Comparison of ENCODE assay signal across 11 cellular contexts in the genomic region with DNA sequence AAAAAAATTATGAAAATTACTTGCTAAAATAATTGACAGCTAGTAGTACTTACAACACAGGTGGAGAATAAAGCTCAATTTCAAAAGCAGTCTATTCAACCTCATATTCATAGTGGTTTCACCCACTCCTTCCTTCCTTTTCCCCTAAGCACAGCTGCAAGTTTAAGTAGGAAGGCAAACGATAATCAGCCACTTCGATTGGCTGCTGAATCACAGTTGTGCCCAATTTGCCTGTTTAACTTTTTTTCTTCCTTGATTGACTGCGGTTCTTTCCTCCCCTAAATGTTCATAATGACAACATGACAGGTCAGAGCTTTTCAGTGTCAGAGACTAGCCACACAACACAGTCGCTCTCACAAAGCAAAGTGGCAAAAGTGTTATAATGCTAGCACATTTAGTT.
DNase-seq lines count a peak whose midpoint lies in the region; ATAC-seq lines count a peak whose summit lies in the region.
"Had no signal": no experiment of that assay in that cellular context is flagged by ENCODE, and none has a peak within 500 bp of the region (broad histone marks: within the 10 kb centered on the region; RNA-seq: fewer than 3 reads in every experiment).

No MANE protein-coding gene starts in this region.

- no peak overlapping the region for H3K23ac ChIP-seq in trophoblast cell (ENCODE audit: low read length)

- no peaks in the 10 kb centered on the region for H3K79me2 ChIP-seq in trophoblast cell (ENCODE audit: control insufficient read depth, insufficient read depth, low read length, poor library complexity)

- no peak overlapping the region for H3K14ac ChIP-seq in trophoblast cell (ENCODE audit: low read length)

- no peak overlapping the region for H2BK12ac ChIP-seq in trophoblast cell (ENCODE audit: low read length)

- H2BK120ac ChIP-seq in trophoblast cell (ENCODE audit: insufficient read depth, low read length, poor library complexity): no peak overlapping the region

- H3K36me3 ChIP-seq in BLaER1 (no peaks in the 10 kb centered on the region), trophoblast cell (ENCODE audit: control insufficient read depth in 1 of 2, insufficient read depth in 2 of 2, low read length in 2 of 2) (no peaks in the 10 kb centered on the region)
- H3K36me3 ChIP-seq: heart right ventricle, right atrium auricular region had no signal

- H3K4me3 ChIP-seq in BLaER1: no peak overlapping the region
- no peak overlapping the region for H3K4me3 ChIP-seq in trophoblast cell (ENCODE audit: low read depth, low read length)
- H3K4me3 ChIP-seq: right atrium auricular region had no signal

- H4K91ac ChIP-seq in trophoblast cell (ENCODE audit: low read depth, low read length): no peak overlapping the region

- ATAC-seq in GM18873 (IDR thresholded peaks at IDR 0.05; ENCODE audit: low FRiP score, unreplicated experiment) (peak; percentile 83), HG02798 (IDR thresholded peaks at IDR 0.05; ENCODE audit: poor library complexity, unreplicated experiment) (peak; percentile 83), GM21423 (IDR thresholded peaks at IDR 0.05; ENCODE audit: unreplicated experiment) (no peak)
- ATAC-seq: heart right ventricle had no signal

- H3K4me1 ChIP-seq in BLaER1 (peaks cover 15% of the 10 kb centered on the region), trophoblast cell (ENCODE audit: control insufficient read depth in 1 of 2, insufficient read depth in 2 of 2, low read length in 2 of 2) (no peaks in the 10 kb centered on the region)
- H3K4me1 ChIP-seq: heart right ventricle, right atrium auricular region had no signal

- no peak overlapping the region for H2AK5ac ChIP-seq in trophoblast cell (ENCODE audit: low read length)

- no peak overlapping the region for H3K18ac ChIP-seq in trophoblast cell (ENCODE audit: low read length)

- H3K27me3 ChIP-seq in BLaER1 (no peaks in the 10 kb centered on the region), trophoblast cell (ENCODE audit: insufficient read depth, low read length) (no peaks in the 10 kb centered on the region)
- H3K27me3 ChIP-seq: heart right ventricle, right atrium auricular region had no signal

- H3K4ac ChIP-seq in trophoblast cell (ENCODE audit: low read depth, low read length): no peak overlapping the region

- H2BK5ac ChIP-seq in trophoblast cell (ENCODE audit: low read depth, low read length, poor library complexity): no peak overlapping the region

- H3K9me3 ChIP-seq in BLaER1 (0 out of 2 replicates have a peak, but pooled peaks cover 9% of the 10 kb centered on the region), trophoblast cell (ENCODE audit: insufficient read depth, low read depth, low read length) (peaks cover 4% of the 10 kb centered on the region)

- no peak overlapping the region for H4K8ac ChIP-seq in trophoblast cell (ENCODE audit: low read depth, low read length)

- H3K27ac ChIP-seq in BLaER1: no peak overlapping the region; the same call in 1 of the 2 replicates
- H3K27ac ChIP-seq in trophoblast cell (ENCODE audit: low read depth, low read length): no peak overlapping the region
- H3K27ac ChIP-seq: heart right ventricle, HL-60, right atrium auricular region had no signal

- H4K12ac ChIP-seq in trophoblast cell (ENCODE audit: low read depth, low read length): no peak overlapping the region

- peak overlapping the region; percentile 47 for H3K4me2 ChIP-seq in BLaER1
- H3K4me2 ChIP-seq in trophoblast cell (ENCODE audit: low read length): no peak overlapping the region

- no peak overlapping the region for H2AFZ ChIP-seq in trophoblast cell (ENCODE audit: insufficient read depth, low read length, poor library complexity)

- H3K9ac ChIP-seq in BLaER1 (no peak overlapping the region), trophoblast cell (ENCODE audit: low read length) (no peak overlapping the region)

- H3K79me1 ChIP-seq in trophoblast cell (ENCODE audit: low read length): no peaks in the 10 kb centered on the region

- in situ Hi-C loops in KBM-7 (cut with MboI; ENCODE audit: low pct_unique_long_range_greater_than_20kb, low sequenced_read_pairs): no loop called here

- no peaks in the 10 kb centered on the region for H4K20me1 ChIP-seq in BLaER1

- DNase-seq in KBM-7: peak; percentile 16
- DNase-seq in NCI-H1092 treated with DMSO at 0.1 percent for 48 hours (lab: John Stamatoyannopoulos, UW): no peak
- no peak for DNase-seq in trophoblast cell
- DNase-seq in HuH-7.5 (ENCODE audit: low spot score): no peak
- DNase-seq: heart right ventricle had no signal

- WGBS in trophoblast cell (ENCODE audit: extremely low coverage, insufficient coverage, insufficient read length): no CpG with 5 or more reads among the region's 4 CpGs
